19 cellular contexts compared by ENCODE assay signal in genomic region chr1:170310931-170311330, GRCh38.
A peak's percentile ranks its signal among the peaks of the same experiment; 100 is the strongest.
DNase-seq lines count a peak whose midpoint lies in the region; ATAC-seq, FAIRE-seq and TF ChIP-seq lines count a peak whose summit lies in the region.
"Had no signal": no experiment of that assay in that cellular context is flagged by ENCODE, and none has a peak within 500 bp of the region (broad histone marks: within the 10 kb centered on the region; RNA-seq: fewer than 3 reads in every experiment).

No MANE protein-coding gene starts in this region.

- H3F3A ChIP-seq in GM23248 (ENCODE audit: insufficient read depth) (peaks cover 39% of the 10 kb centered on the region), smooth muscle cell (ENCODE audit: low read depth) (peaks cover 17% of the 10 kb centered on the region)

- no peaks in the 10 kb centered on the region for H4K20me1 ChIP-seq in GM23248 (ENCODE audit: insufficient read depth)
- no peaks in the 10 kb centered on the region for H4K20me1 ChIP-seq in smooth muscle cell (ENCODE audit: low read depth)

- H3K9me2 ChIP-seq in GM23248 (ENCODE audit: insufficient read depth): no peaks in the 10 kb centered on the region

- H3K9ac ChIP-seq in GM23248: peak overlapping the region; percentile 79
- H3K9ac ChIP-seq in smooth muscle cell (ENCODE audit: low read depth): peak overlapping the region; percentile 56

- H3K79me2 ChIP-seq in GM23248 (ENCODE audit: insufficient read depth) (no peaks in the 10 kb centered on the region), smooth muscle cell (ENCODE audit: low read depth) (no peaks in the 10 kb centered on the region)

- intact Hi-C loops in posterior vena cava (cut with DNase I) (no loop called here), lower lobe of right lung (cut with DNase I) (no loop called here)

- H3K4me3 ChIP-seq in GM23248 (no peak overlapping the region), bronchial epithelial cell (ENCODE audit: low read depth, low read length) (no peak overlapping the region), smooth muscle cell (no peak overlapping the region), lower lobe of right lung (no peak overlapping the region)
- H3K4me3 ChIP-seq: GM23338 had no signal

- TF ChIP-seq CTCF in bronchial epithelial cell (IDR thresholded peaks at IDR 0.05; ENCODE audit: insufficient read depth, low read length, severe bottlenecking): no peak
- no peak for TF ChIP-seq CTCF in smooth muscle cell (IDR thresholded peaks at IDR 0.05; ENCODE audit: borderline replicate concordance, insufficient read depth, poor library complexity, severe bottlenecking)
- no peak for TF ChIP-seq CTCF in lower lobe of right lung (IDR thresholded peaks at IDR 0.05)

- peak; percentile 55 for FAIRE-seq in bronchial epithelial cell (lab: Jason Lieb, UNC)

- peaks cover 44% of the 10 kb centered on the region for H3K4me1 ChIP-seq in GM23248 (ENCODE audit: insufficient read depth)
- peaks cover 3% of the 10 kb centered on the region for H3K4me1 ChIP-seq in smooth muscle cell (ENCODE audit: low read depth)
- H3K4me1 ChIP-seq in lower lobe of right lung: no peaks in the 10 kb centered on the region

- DNase-seq in GM23248 (peak; percentile 10), bronchial epithelial cell (ENCODE audit: low read depth) (no peak), fibroblast of peridontal ligament (ENCODE audit: extremely low read depth) (peak; percentile 81), smooth muscle cell (lab: John Stamatoyannopoulos, UW; ENCODE audit: unreplicated experiment) (no peak), posterior vena cava (ENCODE audit: low spot score) (no peak), DMS153 (lab: John Stamatoyannopoulos, UW) (no peak), lower lobe of right lung (no peak)
- DNase-seq: ACHN, AML-193, COR-L47, KG1, NCI-H1048, NCI-H1436 treated with DMSO at 0.1 percent for 48 hours, NCI-H2029 treated with DMSO at 0.1 percent for 48 hours, NCI-H748 treated with DMSO at 0.1 percent for 48 hours, PC-3 had no signal

- peak overlapping the region; percentile 99 for H3K27ac ChIP-seq in GM23248
- H3K27ac ChIP-seq in smooth muscle cell (ENCODE audit: low read depth): peak overlapping the region; percentile 97
- H3K27ac ChIP-seq in lower lobe of right lung: no peak overlapping the region

- ATAC-seq in HG02571 (IDR thresholded peaks at IDR 0.05; ENCODE audit: unreplicated experiment) (no peak), lower lobe of right lung (no peak)
- ATAC-seq: GM23338, HCT116, PC-3 had no signal

- no peaks in the 10 kb centered on the region for H3K36me3 ChIP-seq in GM23248 (ENCODE audit: low read depth)
- no peaks in the 10 kb centered on the region for H3K36me3 ChIP-seq in bronchial epithelial cell (ENCODE audit: control insufficient read depth, insufficient read depth, low read length)
- H3K36me3 ChIP-seq in smooth muscle cell (ENCODE audit: low read depth): no peaks in the 10 kb centered on the region
- H3K36me3 ChIP-seq in lower lobe of right lung: no peaks in the 10 kb centered on the region

- H3K27me3 ChIP-seq in GM23248 (replicated peaks; ENCODE audit: insufficient read depth) (no peaks in the 10 kb centered on the region), bronchial epithelial cell (ENCODE audit: control insufficient read depth, insufficient read depth, low read length) (no peaks in the 10 kb centered on the region), smooth muscle cell (ENCODE audit: low read depth) (no peaks in the 10 kb centered on the region), lower lobe of right lung (ENCODE audit: low read depth) (no peaks in the 10 kb centered on the region)

- in situ Hi-C loops in GM23248 (cut with MboI): no loop called here

- H3K9me3 ChIP-seq in GM23248 (ENCODE audit: low read depth) (no peaks in the 10 kb centered on the region), smooth muscle cell (replicated peaks; ENCODE audit: low read depth) (no peaks in the 10 kb centered on the region), lower lobe of right lung (no peaks in the 10 kb centered on the region)

- peak overlapping the region; percentile 70 for H2AFZ ChIP-seq in GM23248
- H2AFZ ChIP-seq in smooth muscle cell (ENCODE audit: low read depth): peak overlapping the region; percentile 44
- H2AFZ ChIP-seq: GM23338 had no signal

- WGBS in GM23248 (ENCODE audit: low coverage in 1 of 2, low lambda C conversion rate in 2 of 2, missing lambda C conversion rate in 2 of 2), 2 experiments: 9 to 12% methylated on average over 1 of the region's 1 CpG
- 78% methylated on average over 1 of the region's 1 CpG for WGBS in smooth muscle cell (ENCODE audit: low lambda C conversion rate)

- H3K4me2 ChIP-seq in GM23248 (ENCODE audit: unreplicated experiment) (peak overlapping the region; percentile 77), smooth muscle cell (no peak overlapping the region)
- H3K4me2 ChIP-seq: GM23338 had no signal

Comparison
In these comparisons a context has a peak if more than half of its experiments do, and no peak if none do; other contexts are left out.
1. DNase-seq: peak in GM23248 (single experiment) and fibroblast of peridontal ligament (single experiment); none in bronchial epithelial cell (single experiment), smooth muscle cell (single experiment), posterior vena cava (single experiment), DMS153 (single experiment) and lower lobe of right lung (single experiment).